2 cellular contexts compared by ENCODE assay signal in the genomic region with DNA sequence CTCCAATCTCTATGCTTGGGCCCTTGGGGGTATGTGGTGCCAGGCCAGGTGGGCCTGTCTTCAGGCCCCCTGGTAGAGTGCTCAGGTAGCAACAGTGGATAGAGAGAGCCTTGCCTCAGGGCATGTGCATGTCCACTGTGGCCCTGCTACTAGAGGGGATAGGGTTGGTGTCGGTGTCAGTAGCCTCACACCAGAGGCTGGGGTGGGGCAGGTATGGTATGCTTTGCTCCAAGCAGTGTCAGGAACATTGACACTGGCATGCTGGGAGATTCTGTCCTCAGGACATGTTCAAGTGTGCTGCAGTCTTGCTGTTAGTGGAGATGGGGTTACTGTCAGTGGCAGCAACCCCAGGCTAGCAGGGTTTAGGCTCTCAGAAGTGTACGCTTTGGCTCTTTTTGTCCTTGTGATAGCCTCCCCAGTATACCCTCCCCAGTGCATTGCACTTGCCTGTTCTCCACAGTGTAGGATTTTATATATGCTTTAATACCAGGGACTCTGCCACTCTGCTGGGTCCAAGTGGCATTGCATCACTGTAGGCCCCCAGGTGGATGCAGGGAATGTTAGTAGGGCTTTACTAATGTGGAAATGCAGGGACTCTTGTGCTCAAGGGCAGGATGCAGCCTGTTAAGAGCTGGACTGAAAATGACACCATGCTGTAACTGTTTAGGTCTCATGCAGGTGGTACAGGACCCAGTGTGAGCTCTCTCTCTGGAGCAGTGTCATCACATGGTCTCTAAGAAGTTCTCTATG.
TF ChIP-seq lines count a peak whose summit lies in the region.

No MANE protein-coding gene starts in this region.

TF ChIP-seq in IMR-90, 13 proteins besides CTCF, POLR2A, EP300 and RAD21:
- no peak for TF ChIP-seq NFE2L2 (IDR thresholded peaks at IDR 0.05; ENCODE audit: low read depth, low read length)
- TF ChIP-seq FOS (IDR thresholded peaks at IDR 0.05; ENCODE audit: low read depth, low read length): no peak
- no peak for TF ChIP-seq SMC3 (IDR thresholded peaks at IDR 0.05; ENCODE audit: low read depth, low read length)
- TF ChIP-seq MXI1 (IDR thresholded peaks at IDR 0.05; ENCODE audit: borderline replicate concordance, low read depth, low read length): no peak
- TF ChIP-seq RCOR1 (IDR thresholded peaks at IDR 0.05; ENCODE audit: insufficient replicate concordance, low read length): no peak
- TF ChIP-seq, protein P1, sequence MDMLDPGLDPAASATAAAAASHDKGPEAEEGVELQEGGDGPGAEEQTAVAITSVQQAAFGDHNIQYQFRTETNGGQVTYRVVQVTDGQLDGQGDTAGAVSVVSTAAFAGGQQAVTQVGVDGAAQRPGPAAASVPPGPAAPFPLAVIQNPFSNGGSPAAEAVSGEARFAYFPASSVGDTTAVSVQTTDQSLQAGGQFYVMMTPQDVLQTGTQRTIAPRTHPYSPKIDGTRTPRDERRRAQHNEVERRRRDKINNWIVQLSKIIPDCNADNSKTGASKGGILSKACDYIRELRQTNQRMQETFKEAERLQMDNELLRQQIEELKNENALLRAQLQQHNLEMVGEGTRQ (IDR thresholded peaks at IDR 0.05; ENCODE audit: low read depth, low read length): no peak
- no peak for TF ChIP-seq CHD1 (IDR thresholded peaks at IDR 0.05; ENCODE audit: low read depth, low read length)
- TF ChIP-seq MAZ (IDR thresholded peaks at IDR 0.05; ENCODE audit: borderline replicate concordance, low read depth, low read length): no peak
- no peak for TF ChIP-seq RFX5 (IDR thresholded peaks at IDR 0.05; ENCODE audit: low read depth, low read length)
- no peak for TF ChIP-seq MAFK (IDR thresholded peaks at IDR 0.05; ENCODE audit: low read depth, low read length)
- TF ChIP-seq, protein P2, sequence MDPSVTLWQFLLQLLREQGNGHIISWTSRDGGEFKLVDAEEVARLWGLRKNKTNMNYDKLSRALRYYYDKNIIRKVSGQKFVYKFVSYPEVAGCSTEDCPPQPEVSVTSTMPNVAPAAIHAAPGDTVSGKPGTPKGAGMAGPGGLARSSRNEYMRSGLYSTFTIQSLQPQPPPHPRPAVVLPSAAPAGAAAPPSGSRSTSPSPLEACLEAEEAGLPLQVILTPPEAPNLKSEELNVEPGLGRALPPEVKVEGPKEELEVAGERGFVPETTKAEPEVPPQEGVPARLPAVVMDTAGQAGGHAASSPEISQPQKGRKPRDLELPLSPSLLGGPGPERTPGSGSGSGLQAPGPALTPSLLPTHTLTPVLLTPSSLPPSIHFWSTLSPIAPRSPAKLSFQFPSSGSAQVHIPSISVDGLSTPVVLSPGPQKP (IDR thresholded peaks at IDR 0.05; ENCODE audit: borderline replicate concordance, low read depth, low read length): no peak

TF ChIP-seq in H1, 55 proteins besides CTCF, POLR2A, EP300 and RAD21:
- TF ChIP-seq ZNF274 (IDR thresholded peaks at IDR 0.05; ENCODE audit: borderline replicate concordance, extremely low read depth, low read length): no peak
- TF ChIP-seq POLR2AphosphoS5 (IDR thresholded peaks at IDR 0.05; ENCODE audit: low read depth, low read length): no peak
- TF ChIP-seq CEBPB (IDR thresholded peaks at IDR 0.05; ENCODE audit: low read depth, low read length): 0 out of 2 replicates have a peak, but pooled peaks have one; percentile 6
- no peak for TF ChIP-seq BCL11A (IDR thresholded peaks at IDR 0.05; ENCODE audit: low read depth in 2 of 2, low read length in 2 of 2)
- TF ChIP-seq NANOG (IDR thresholded peaks at IDR 0.05; ENCODE audit: insufficient read depth, low read depth, low read length, poor library complexity, severe bottlenecking): no peak
- TF ChIP-seq EZH2 (IDR thresholded peaks at IDR 0.05; ENCODE audit: low read depth, low read length, severe bottlenecking): no peak
- no peak for TF ChIP-seq TEAD4 (IDR thresholded peaks at IDR 0.05; ENCODE audit: low read depth, low read length)
- TF ChIP-seq EGR1 (IDR thresholded peaks at IDR 0.05; ENCODE audit: borderline replicate concordance, low read depth, low read length): no peak
- TF ChIP-seq SUZ12 (IDR thresholded peaks at IDR 0.05; ENCODE audit: low read length): no peak
